In genomic region chr1:2312196-2312588, GRCh38 we compare ENCODE assay signal across 1 cellular context.
A peak's percentile ranks its signal among the peaks of the same experiment; 100 is the strongest.
TF ChIP-seq lines count a peak whose summit lies in the region.

No MANE protein-coding gene starts in this region.

TF ChIP-seq in HepG2, 621 proteins besides CTCF, POLR2A, EP300 and RAD21 (continued from another document):
- TF ChIP-seq PATZ1 (CRISPR knock-in tag; IDR thresholded peaks at IDR 0.05) (peak; percentile 21), GTF3A (CRISPR knock-in tag; conservative IDR thresholded peaks at IDR 0.05) (0 out of 2 replicates have a peak, but pooled peaks have one; percentile 37), NR0B2 (CRISPR knock-in tag; IDR thresholded peaks at IDR 0.05) (no peak), ZNF609 (CRISPR knock-in tag; IDR thresholded peaks at IDR 0.05; ENCODE audit: borderline replicate concordance) (no peak), ZNF253 (CRISPR knock-in tag; IDR thresholded peaks at IDR 0.05; ENCODE audit: borderline replicate concordance) (no peak), ZBTB4 (CRISPR knock-in tag; IDR thresholded peaks at IDR 0.05; ENCODE audit: borderline replicate concordance) (no peak), ZNF335 (CRISPR knock-in tag; IDR thresholded peaks at IDR 0.05) (no peak), SALL1 (CRISPR knock-in tag; IDR thresholded peaks at IDR 0.05) (no peak), MEIS1 (CRISPR knock-in tag; IDR thresholded peaks at IDR 0.05; ENCODE audit: borderline replicate concordance) (0 out of 2 replicates have a peak, but pooled peaks have one; percentile 31), ZNF776 (CRISPR knock-in tag; IDR thresholded peaks at IDR 0.05) (0 out of 2 replicates have a peak, but pooled peaks have one; percentile 29), ELK4 (CRISPR knock-in tag; IDR thresholded peaks at IDR 0.05; ENCODE audit: borderline replicate concordance) (no peak), CHCHD3 (CRISPR knock-in tag; IDR thresholded peaks at IDR 0.05) (no peak), TRIM22 (IDR thresholded peaks at IDR 0.05) (no peak), FLYWCH1 (CRISPR knock-in tag; IDR thresholded peaks at IDR 0.05) (no peak), PHB2 (IDR thresholded peaks at IDR 0.05; ENCODE audit: partially characterized antibody) (no peak), ZNF354B (CRISPR knock-in tag; IDR thresholded peaks at IDR 0.05) (no peak), PLSCR1 (CRISPR knock-in tag; IDR thresholded peaks at IDR 0.05; ENCODE audit: borderline replicate concordance) (no peak), JUND (CRISPR knock-in tag; IDR thresholded peaks at IDR 0.05) (no peak), ZNF878 (CRISPR knock-in tag; IDR thresholded peaks at IDR 0.05) (no peak)
